In genomic region chr2:240704651-240705050, GRCh38 we compare ENCODE assay signal across 13 cellular contexts.
DNase-seq lines count a peak whose midpoint lies in the region; ATAC-seq lines count a peak whose summit lies in the region.
"Had no signal": no experiment of that assay in that cellular context is flagged by ENCODE, and none has a peak within 500 bp of the region (broad histone marks: within the 10 kb centered on the region; RNA-seq: fewer than 3 reads in every experiment).

No MANE protein-coding gene starts in this region.

- H3K4me2 ChIP-seq in BLaER1 treated with 17β-estradiol and CSF1 and Interleukin-3, amounts not matched to agents 10 nM and 100 nM, result peak overlapping the region; percentile 15 to 94 (median 59); a peak in 13 of 22 replicates
- H3K4me2 ChIP-seq: KMS-11, PC-9, smooth muscle cell had no signal

- DNase-seq in activated CD4-positive, alpha-beta T cell treated with anti-CD3 and anti-CD28 coated beads, Interleukin-2, amount 50 U/mL, for 48 hours, result peak; percentile 30 to 40
- peak; percentile 49 for DNase-seq in central memory CD4-positive, alpha-beta T cell
- DNase-seq in stimulated activated CD4-positive, alpha-beta T cell treated with anti-CD3 and anti-CD28 coated beads, Interleukin-1b, Interleukin-23, amount 100 ng/mL, for 48 hours, result peak; percentile 35
- no peak for DNase-seq in SW 1271 (lab: John Stamatoyannopoulos, UW)
- DNase-seq in NCI-H2196 (lab: John Stamatoyannopoulos, UW; ENCODE audit: unreplicated experiment), result no peak
- no peak for DNase-seq in NCI-H1105 (lab: John Stamatoyannopoulos, UW)
- DNase-seq: HFFc6, PC-9 had no signal

- no peak for ATAC-seq in GM18870 (IDR thresholded peaks at IDR 0.05; ENCODE audit: unreplicated experiment)

- H3K9ac ChIP-seq in BLaER1 treated with 17β-estradiol and CSF1 and Interleukin-3, amounts not matched to agents 10 nM and 100 nM, result no peak overlapping the region
- H3K9ac ChIP-seq: KMS-11 had no signal

- no peaks in the 10 kb centered on the region for H3K36me3 ChIP-seq in BLaER1 treated with 17β-estradiol and CSF1 and Interleukin-3, amounts not matched to agents 10 nM and 100 nM
- H3K36me3 ChIP-seq: tibial nerve had no signal

- H3K27ac ChIP-seq in BLaER1 treated with 17β-estradiol and CSF1 and Interleukin-3, amounts not matched to agents 10 nM and 100 nM, result no peak overlapping the region
- H3K27ac ChIP-seq: KMS-11, PC-9, tibial nerve had no signal

- H3K4me1 ChIP-seq in BLaER1 treated with 17β-estradiol and CSF1 and Interleukin-3, amounts not matched to agents 10 nM and 100 nM, result peaks cover 14 to 21% (median 19%) of the 10 kb centered on the region in 10 experiments
- H3K4me1 ChIP-seq: tibial nerve had no signal

- H3K4me3 ChIP-seq in BLaER1 treated with 17β-estradiol and CSF1 and Interleukin-3, amounts not matched to agents 10 nM and 100 nM, result no peak overlapping the region
- H3K4me3 ChIP-seq: PC-9, smooth muscle cell, tibial nerve had no signal

- peaks cover 9 to 15% (median 13%) of the 10 kb centered on the region in 11 experiments; a peak in 19 of 22 replicates for H3K27me3 ChIP-seq in BLaER1 treated with 17β-estradiol and CSF1 and Interleukin-3, amounts not matched to agents 10 nM and 100 nM

- no peaks in the 10 kb centered on the region for H3K9me3 ChIP-seq in BLaER1 treated with 17β-estradiol and CSF1 and Interleukin-3, amounts not matched to agents 10 nM and 100 nM (replicated peaks in 1 of 11)
- H3K9me3 ChIP-seq: tibial nerve had no signal

- H4K20me1 ChIP-seq in BLaER1 treated with 17β-estradiol and CSF1 and Interleukin-3, amounts not matched to agents 10 nM and 100 nM, result no peaks in the 10 kb centered on the region

Comparison
In these comparisons a context has a peak if more than half of its experiments do, and no peak if none do; other contexts are left out.
1. DNase-seq: peak in activated CD4-positive, alpha-beta T cell treated with anti-CD3 and anti-CD28 coated beads, Interleukin-2, amount 50 U/mL, for 48 hours (2 of 2), central memory CD4-positive, alpha-beta T cell (single experiment) and stimulated activated CD4-positive, alpha-beta T cell treated with anti-CD3 and anti-CD28 coated beads, Interleukin-1b, Interleukin-23, amount 100 ng/mL, for 48 hours (single experiment); none in SW 1271 (0 of 2), NCI-H2196 (single experiment) and NCI-H1105 (single experiment).